Comparison of ENCODE assay signal across 14 cellular contexts in genomic region chr17:39757176-39757662, GRCh38. TPM values are rescaled to one million over a fixed set of nuclear protein-coding genes. Genes with fewer than 3 reads are reported as not detected.
DNase-seq lines count a peak whose midpoint lies in the region; ATAC-seq and TF ChIP-seq lines count a peak whose summit lies in the region.
"Had no signal": no experiment of that assay in that cellular context is flagged by ENCODE, and none has a peak within 500 bp of the region (broad histone marks: within the 10 kb centered on the region; RNA-seq: fewer than 3 reads in every experiment).

No MANE protein-coding gene starts in this region.

- CTCF ChIA-PET in activated naive CD4-positive, alpha-beta T cell treated with anti-CD3 and anti-CD28 coated beads, Interleukin-2, amount 10 ng/mL, durations not matched to agents 7 days and 5 days (lab: Charles Lee): interaction anchor here (1.3 to 1.8 kb wide), 2 partner anchors 8 to 13 kb away, joined by 3 to 4 read pairs; no protein-coding TSS in a partner anchor

- no peak overlapping the region for H3K4me3 Mint-ChIP-seq in activated naive CD4-positive, alpha-beta T cell treated with anti-CD3 and anti-CD28 coated beads, Interleukin-2, amount 10 ng/mL, durations not matched to agents 7 days and 5 days
- H3K4me3 Mint-ChIP-seq in dendritic cell treated with granulocyte-macrophage colony-stimulating factor and Interleukin-4, amounts not matched to agents 40 ng/mL and 50 ng/mL, for 4 days: no peak overlapping the region

- ATAC-seq in HG02798 (IDR thresholded peaks at IDR 0.05; ENCODE audit: poor library complexity, unreplicated experiment) (no peak), HG03045 (IDR thresholded peaks at IDR 0.05; ENCODE audit: unreplicated experiment) (no peak)
- ATAC-seq: left lung, Right ventricle myocardium inferior had no signal

- H3K9me3 Mint-ChIP-seq in activated naive CD4-positive, alpha-beta T cell treated with anti-CD3 and anti-CD28 coated beads, Interleukin-2, amount 10 ng/mL, durations not matched to agents 7 days and 5 days: no peaks in the 10 kb centered on the region
- H3K9me3 Mint-ChIP-seq in dendritic cell treated with granulocyte-macrophage colony-stimulating factor and Interleukin-4, amounts not matched to agents 40 ng/mL and 50 ng/mL, for 4 days: no peaks in the 10 kb centered on the region

- TF ChIP-seq CTCF in SU-DHL-6 (IDR thresholded peaks at IDR 0.05; ENCODE audit: insufficient read depth, low read length, poor library complexity, severe bottlenecking) (no peak), left ventricle myocardium inferior (IDR thresholded peaks at IDR 0.05; ENCODE audit: borderline replicate concordance) (no peak)

- H3K27ac Mint-ChIP-seq in activated naive CD4-positive, alpha-beta T cell treated with anti-CD3 and anti-CD28 coated beads, Interleukin-2, amount 10 ng/mL, durations not matched to agents 7 days and 5 days: peak overlapping the region; percentile 63
- peak overlapping the region; percentile 57 for H3K27ac Mint-ChIP-seq in dendritic cell treated with granulocyte-macrophage colony-stimulating factor and Interleukin-4, amounts not matched to agents 40 ng/mL and 50 ng/mL, for 4 days

- H3K4me3 ChIP-seq in SU-DHL-6 (ENCODE audit: insufficient read depth, low read length, poor library complexity, severe bottlenecking) (no peak overlapping the region), left ventricle myocardium inferior (no peak overlapping the region)
- H3K4me3 ChIP-seq: left lung had no signal

- H3K36me3 ChIP-seq in SU-DHL-6 (ENCODE audit: low read length) (no peaks in the 10 kb centered on the region), left ventricle myocardium inferior (no peaks in the 10 kb centered on the region)
- H3K36me3 ChIP-seq: left lung had no signal

- H4K20me1 ChIP-seq in SU-DHL-6 (ENCODE audit: low read depth, low read length): no peaks in the 10 kb centered on the region

- H3K4me1 Mint-ChIP-seq in activated naive CD4-positive, alpha-beta T cell treated with anti-CD3 and anti-CD28 coated beads, Interleukin-2, amount 10 ng/mL, durations not matched to agents 7 days and 5 days: peaks cover 60% of the 10 kb centered on the region
- peaks cover 60% of the 10 kb centered on the region for H3K4me1 Mint-ChIP-seq in dendritic cell treated with granulocyte-macrophage colony-stimulating factor and Interleukin-4, amounts not matched to agents 40 ng/mL and 50 ng/mL, for 4 days (ENCODE audit: low read depth)

- intact Hi-C loops in dendritic cell treated with granulocyte-macrophage colony-stimulating factor and Interleukin-4, amounts not matched to agents 40 ng/mL and 50 ng/mL, for 4 days (cut with micrococcal nuclease): no loop called here
- intact Hi-C loops in left ventricle myocardium inferior (cut with micrococcal nuclease): no loop called here

- no peaks in the 10 kb centered on the region for H3K27me3 Mint-ChIP-seq in activated naive CD4-positive, alpha-beta T cell treated with anti-CD3 and anti-CD28 coated beads, Interleukin-2, amount 10 ng/mL, durations not matched to agents 7 days and 5 days
- H3K27me3 Mint-ChIP-seq in dendritic cell treated with granulocyte-macrophage colony-stimulating factor and Interleukin-4, amounts not matched to agents 40 ng/mL and 50 ng/mL, for 4 days: peaks cover 19% of the 10 kb centered on the region

- H3K79me2 ChIP-seq in SU-DHL-6 (ENCODE audit: insufficient read depth, low read length): peaks cover 4% of the 10 kb centered on the region

- peak overlapping the region; percentile 100 for H3K27ac ChIP-seq in SU-DHL-6 (ENCODE audit: low read depth, low read length)
- H3K27ac ChIP-seq in left ventricle myocardium inferior (replicated peaks): no peak overlapping the region

- no peak for DNase-seq in activated naive CD4-positive, alpha-beta T cell treated with anti-CD3 and anti-CD28 coated beads, Interleukin-2, amount 10 ng/mL, durations not matched to agents 7 days and 5 days
- no peak for DNase-seq in activated naive CD4-positive, alpha-beta T cell treated with anti-CD3 and anti-CD28 coated beads, Interleukin-2, amount 50 U/mL, for 16 hours
- DNase-seq in T-helper 9 cell: no peak
- no peak for DNase-seq in left ventricle myocardium inferior
- DNase-seq: amygdala, foreskin fibroblast, left lung, NCI-H1436, posterior cingulate gyrus had no signal

- H3K9me2 ChIP-seq in SU-DHL-6 (replicated peaks; ENCODE audit: insufficient read depth, low read length): no peaks in the 10 kb centered on the region

- H3K9me3 ChIP-seq in SU-DHL-6 (ENCODE audit: insufficient read depth, low read length): no peaks in the 10 kb centered on the region
- no peaks in the 10 kb centered on the region for H3K9me3 ChIP-seq in left ventricle myocardium inferior (replicated peaks)
- H3K9me3 ChIP-seq: left lung had no signal

- H3K36me3 Mint-ChIP-seq in activated naive CD4-positive, alpha-beta T cell treated with anti-CD3 and anti-CD28 coated beads, Interleukin-2, amount 10 ng/mL, durations not matched to agents 7 days and 5 days: peaks cover 10% of the 10 kb centered on the region
- no peaks in the 10 kb centered on the region for H3K36me3 Mint-ChIP-seq in dendritic cell treated with granulocyte-macrophage colony-stimulating factor and Interleukin-4, amounts not matched to agents 40 ng/mL and 50 ng/mL, for 4 days (ENCODE audit: low read depth)

- H3F3A ChIP-seq in SU-DHL-6 (ENCODE audit: insufficient read depth): peaks cover 66% of the 10 kb centered on the region

- peak overlapping the region; percentile 96 for H3K4me2 ChIP-seq in SU-DHL-6 (ENCODE audit: low read depth, low read length, poor library complexity, severe bottlenecking)

- peak overlapping the region; percentile 92 for H3K9ac ChIP-seq in SU-DHL-6 (ENCODE audit: low read length)

- no peaks in the 10 kb centered on the region for H3K27me3 ChIP-seq in SU-DHL-6 (ENCODE audit: low read length)
- H3K27me3 ChIP-seq in left ventricle myocardium inferior (ENCODE audit: low read depth): peaks cover 22% of the 10 kb centered on the region

- H2AFZ ChIP-seq in SU-DHL-6 (ENCODE audit: low read depth, low read length, severe bottlenecking): no peak overlapping the region

- H3K4me1 ChIP-seq in left ventricle myocardium inferior: peaks cover 27% of the 10 kb centered on the region

RNA-seq across cellular contexts. Expression of gene GRB7, which starts 19.5 kb away (rescaled TPM):
- 1.1 TPM for total RNA-seq in left ventricle myocardium inferior

RNA-seq across cellular contexts. Expression of gene MIEN1, which starts 26.9 kb away (rescaled TPM):
- 57.1 TPM for total RNA-seq in left ventricle myocardium inferior

RNA-seq across cellular contexts. Expression of gene ERBB2, which starts 57.4 kb away (rescaled TPM):
- total RNA-seq in left ventricle myocardium inferior: 61.0 TPM
